Comparison of ENCODE assay signal across 28 cellular contexts in genomic region chr9:82526629-82527028, GRCh38.
"Had no signal": no experiment of that assay in that cellular context is flagged by ENCODE, and none has a peak within 500 bp of the region (broad histone marks: within the 10 kb centered on the region; RNA-seq: fewer than 3 reads in every experiment).

No MANE protein-coding gene starts in this region.

- H3K4me3 ChIP-seq: left lung, lower lobe of right lung, neural progenitor cell, pancreas, psoas muscle, right atrium auricular region, right lobe of liver, smooth muscle cell, stomach, suprapubic skin, tibial nerve, upper lobe of left lung, vagina had no signal

- ATAC-seq: left colon; left lung; lower lobe of right lung; natural killer cell; pancreas; psoas muscle; right lobe of liver; stimulated activated memory B cell treated with anti-CD40 and anti-IgM and Interleukin-4, amounts not matched to agents 10 μg/mL and 1 μg/mL and 100 μg/mL, for 72 hours; stimulated activated naive CD8-positive, alpha-beta T cell treated with anti-CD3 and anti-CD28 coated beads, Interleukin-15, Interleukin-2, amounts not matched to agents 100 U/mL and 50 U/mL, for 24 hours had no signal

- H3K27ac ChIP-seq: left lung, lower lobe of right lung, neural progenitor cell, neutrophil, pancreas, psoas muscle, right atrium auricular region, right lobe of liver, stomach, suprapubic skin, tibial nerve, upper lobe of left lung, vagina had no signal

- DNase-seq: hippocampal formation; kidney; left colon; left lung; lower lobe of right lung; mammary epithelial cell; mesenchymal stem cell; naive B cell; natural killer cell; nephron progenitor cell; pancreas; psoas muscle; right lobe of liver; stimulated activated CD4-positive, alpha-beta T cell treated with anti-CD3 and anti-CD28 coated beads, Interleukin-1b, Interleukin-23, amount 100 ng/mL, for 48 hours; stimulated activated CD4-positive, alpha-beta T cell treated with anti-CD3 and anti-CD28 coated beads, Interleukin-2, amount 100 ng/mL, for 48 hours; stimulated activated CD4-positive, alpha-beta T cell treated with anti-CD3 and anti-CD28 coated beads, Interleukin-4, amount 100 ng/mL, for 4 hours; stimulated activated CD8-positive, alpha-beta memory T cell treated with anti-CD3 and anti-CD28 coated beads, Interleukin-4, amount 100 ng/mL, for 48 hours; stimulated activated naive CD8-positive, alpha-beta T cell treated with anti-CD3 and anti-CD28 coated beads, Interleukin-15, Interleukin-2, amounts not matched to agents 100 U/mL and 50 U/mL, for 24 hours; stomach; upper lobe of left lung had no signal

- H3K27me3 ChIP-seq: left lung, neural progenitor cell, neutrophil, pancreas, right atrium auricular region, right lobe of liver, stomach, suprapubic skin, tibial nerve, upper lobe of left lung, vagina had no signal
